Comparison of ENCODE assay signal across 17 cellular contexts in the genomic region with DNA sequence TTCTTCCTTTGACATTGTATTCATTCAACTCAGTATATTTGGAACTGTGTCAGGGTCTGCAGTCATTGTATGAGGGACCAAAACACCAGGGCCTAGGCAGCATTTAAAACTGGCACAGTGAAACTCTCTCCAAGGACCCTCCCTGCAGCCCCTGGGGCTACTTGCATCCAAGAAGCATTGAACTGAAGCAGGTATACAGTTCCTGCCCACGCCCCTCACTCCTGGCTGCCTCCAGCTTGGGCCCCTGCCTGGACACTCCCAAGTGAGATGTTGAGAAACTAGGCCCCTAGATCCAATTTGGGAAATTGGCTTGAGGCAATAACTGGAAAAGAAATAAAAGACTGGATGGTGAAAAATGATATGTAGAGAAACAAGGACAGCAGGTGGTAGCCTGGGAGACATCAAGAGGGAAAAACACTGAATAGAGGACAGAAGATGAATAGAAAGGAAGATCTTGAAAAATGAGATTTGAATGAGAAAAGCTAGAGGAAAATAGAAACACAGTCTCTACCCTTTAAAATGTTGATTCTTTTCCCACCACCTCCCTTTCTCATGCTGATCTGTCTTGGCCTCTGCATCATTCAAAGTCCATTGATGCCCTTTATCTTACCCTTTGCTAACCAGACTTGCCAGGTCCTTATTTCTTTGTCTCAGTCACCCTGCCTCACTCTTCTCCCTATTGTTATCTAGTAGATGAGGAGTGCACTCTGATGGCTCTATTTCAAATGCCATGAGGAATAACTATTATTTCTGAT.
"Had no signal": no experiment of that assay in that cellular context is flagged by ENCODE, and none has a peak within 500 bp of the region (broad histone marks: within the 10 kb centered on the region; RNA-seq: fewer than 3 reads in every experiment).

No MANE protein-coding gene starts in this region.

- H3K4me3 ChIP-seq: body of pancreas, dorsolateral prefrontal cortex, left lung, thyroid gland had no signal

- H3K27me3 ChIP-seq: body of pancreas, dorsolateral prefrontal cortex, foreskin keratinocyte, left lung, thyroid gland had no signal

- H3K4me1 Mint-ChIP-seq: activated CD4-positive, alpha-beta T cell treated with anti-CD3 and anti-CD28 coated beads, Interleukin-2, amount 10 ng/mL, durations not matched to agents 7 days and 5 days; mesothelial cell of epicardium had no signal

- H3K27me3 Mint-ChIP-seq: activated CD4-positive, alpha-beta T cell treated with anti-CD3 and anti-CD28 coated beads, Interleukin-2, amount 10 ng/mL, durations not matched to agents 7 days and 5 days; activated T-cell treated with anti-CD3 and anti-CD28 coated beads, Interleukin-2, amount 50 U/mL, for 24 hours; natural killer cell treated with Interleukin-12 subunit alpha and Interleukin-12 subunit beta and Interleukin-15 and Interleukin-18, amount 100 ng/mL, for 72 hours; progenitor cell of endocrine pancreas had no signal

- H3K27ac Mint-ChIP-seq: activated CD4-positive, alpha-beta T cell treated with anti-CD3 and anti-CD28 coated beads, Interleukin-2, amount 10 ng/mL, durations not matched to agents 7 days and 5 days; activated CD8-positive, alpha-beta T cell treated with anti-CD3 and anti-CD28 coated beads, Interleukin-2, amount 10 ng/mL, durations not matched to agents 7 days and 5 days; activated T-cell treated with anti-CD3 and anti-CD28 coated beads, Interleukin-2, amount 50 U/mL, for 24 hours; activated T-helper 2 cell treated with anti-CD3 and anti-CD28 coated beads, Interferon-gamma antibody, Interleukin-2, Interleukin-4, amounts not matched to agents 10 μg/mL and 5 μg/mL and 100 μg/mL, durations not matched to agents 14 hours and 24 hours and 36 hours; mesothelial cell of epicardium; natural killer cell treated with Interleukin-12 subunit alpha and Interleukin-12 subunit beta and Interleukin-15 and Interleukin-18, amount 100 ng/mL, for 72 hours; progenitor cell of endocrine pancreas had no signal

- H3K36me3 Mint-ChIP-seq: mesothelial cell of epicardium; natural killer cell treated with Interleukin-12 subunit alpha and Interleukin-12 subunit beta and Interleukin-15 and Interleukin-18, amount 100 ng/mL, for 72 hours had no signal

- H3K36me3 ChIP-seq: left lung, thyroid gland had no signal

- H3K4me1 ChIP-seq: body of pancreas, foreskin keratinocyte, left lung, thyroid gland had no signal

- H3K9me3 ChIP-seq: body of pancreas, thyroid gland had no signal

- H3K4me3 Mint-ChIP-seq: activated CD4-positive, alpha-beta T cell treated with anti-CD3 and anti-CD28 coated beads, Interleukin-2, amount 10 ng/mL, durations not matched to agents 7 days and 5 days; activated CD8-positive, alpha-beta T cell treated with anti-CD3 and anti-CD28 coated beads, Interleukin-2, amount 10 ng/mL, durations not matched to agents 7 days and 5 days; activated T-cell treated with anti-CD3 and anti-CD28 coated beads, Interleukin-2, amount 50 U/mL, for 24 hours; mesothelial cell of epicardium; natural killer cell treated with Interleukin-12 subunit alpha and Interleukin-12 subunit beta and Interleukin-15 and Interleukin-18, amount 100 ng/mL, for 72 hours had no signal

- DNase-seq: activated CD4-positive, alpha-beta T cell treated with anti-CD3 and anti-CD28 coated beads, Interleukin-2, amount 10 ng/mL, durations not matched to agents 7 days and 5 days; activated CD8-positive, alpha-beta T cell treated with anti-CD3 and anti-CD28 coated beads, Interleukin-2, amount 10 ng/mL, durations not matched to agents 7 days and 5 days; activated naive CD4-positive, alpha-beta T cell treated with Interleukin-2 at 50 U/mL for 16 hours; activated T-cell treated with anti-CD3 and anti-CD28 coated beads, Interleukin-2, amount 50 U/mL, for 24 hours; body of pancreas; dorsolateral prefrontal cortex; foreskin keratinocyte; hypothalamus; stimulated activated CD4-positive, alpha-beta T cell treated with anti-CD3 and anti-CD28 coated beads, Interleukin-12 subunit alpha, Interleukin-12 subunit beta, amount 100 ng/mL, for 4 hours; stimulated activated CD4-positive, alpha-beta T cell treated with anti-CD3 and anti-CD28 coated beads, Interleukin-1b, Interleukin-23, amount 100 ng/mL, for 48 hours; stimulated activated naive CD4-positive, alpha-beta T cell treated with Interleukin-2 at 50 U/mL for 16 hours; thyroid gland had no signal

- H3K27ac ChIP-seq: body of pancreas, dorsolateral prefrontal cortex, foreskin keratinocyte, left lung, thyroid gland had no signal
